In the genomic region with DNA sequence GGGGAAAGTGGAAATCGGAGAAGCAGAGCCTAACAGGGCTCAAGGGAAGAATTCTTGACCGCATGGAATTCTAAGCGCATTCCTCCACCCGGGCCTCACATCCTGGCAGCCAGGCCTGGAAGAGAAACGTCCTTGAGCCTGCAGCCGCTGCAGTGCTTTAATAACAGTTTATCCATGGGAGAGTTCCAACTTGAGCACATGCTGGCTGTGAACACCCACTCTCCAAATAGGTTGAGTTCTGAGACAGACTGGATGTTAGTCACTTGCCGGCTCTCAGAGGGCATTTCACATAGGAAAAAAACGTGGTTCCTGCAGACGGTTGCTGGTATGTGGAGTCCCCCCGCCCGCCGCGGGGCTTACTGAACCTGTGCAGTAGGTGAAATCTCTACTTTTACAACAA, we compare ENCODE assay signal across 8 cellular contexts.
DNase-seq lines count a peak whose midpoint lies in the region; ATAC-seq and TF ChIP-seq lines count a peak whose summit lies in the region.

No MANE protein-coding gene starts in this region.

- H3K27me3 ChIP-seq in SJCRH30: no peaks in the 10 kb centered on the region
- H3K27me3 ChIP-seq in psoas muscle (ENCODE audit: insufficient read depth in 3 of 3, low read length in 2 of 3): no peaks in the 10 kb centered on the region

- no peak for TF ChIP-seq CTCF in psoas muscle (IDR thresholded peaks at IDR 0.05)

- ATAC-seq in Right ventricle myocardium inferior (peak; percentile 91), psoas muscle (peak; percentile 92 to 94 (median 93))

- peak; percentile 92 for DNase-seq in ELF-1 (ENCODE audit: low read depth, low spot score)
- peak; percentile 89 to 92 for DNase-seq in SJCRH30
- peak; percentile 82 for DNase-seq in Right ventricle myocardium inferior (ENCODE audit: missing footprints)
- DNase-seq in psoas muscle: peak; percentile 84 to 89
- DNase-seq in NCI-H82 treated with DMSO at 0.1 percent for 48 hours (lab: John Stamatoyannopoulos, UW; ENCODE audit: unreplicated experiment): no peak
- DNase-seq in HuH-7.5 (ENCODE audit: low spot score): no peak
- no peak for DNase-seq in NCI-H524 (lab: John Stamatoyannopoulos, UW)
- no peak for DNase-seq in activated naive CD4-positive, alpha-beta T cell treated with Interleukin-2 at 50 U/mL for 16 hours

- H3K4me1 ChIP-seq in SJCRH30 (peaks cover 14% of the 10 kb centered on the region), psoas muscle (peaks cover 41% of the 10 kb centered on the region)

- no peak overlapping the region for H3K27ac ChIP-seq in SJCRH30
- peak overlapping the region; percentile 74 for H3K27ac ChIP-seq in psoas muscle

- H3K9me3 ChIP-seq in SJCRH30 (replicated peaks) (no peaks in the 10 kb centered on the region), psoas muscle (no peaks in the 10 kb centered on the region)

- intact Hi-C loops in Right ventricle myocardium inferior (cut with DNase I) (loop anchor here (1.0 to 5.0 kb wide), 3 partner anchors 23 to 291 kb away; partner anchors contain the start of gene IL6), psoas muscle (cut with DNase I) (loop anchor here (2.0 to 5.0 kb wide), 5 partner anchors 165 to 496 kb away; partner anchors contain the start of gene IL6 (in 1 of the 2))

- 4 to 9% (median 8%) methylated on average over 13 of the region's 13 CpGs for WGBS in psoas muscle, 3 donors

- H3K36me3 ChIP-seq in SJCRH30 (no peaks in the 10 kb centered on the region), psoas muscle (ENCODE audit: insufficient read depth in 1 of 2, low read depth in 1 of 2) (no peaks in the 10 kb centered on the region)

- H3K4me3 ChIP-seq in SJCRH30 (no peak overlapping the region), psoas muscle (no peak overlapping the region)

Comparison
In these comparisons a context has a peak if more than half of its experiments do, and no peak if none do; other contexts are left out.
1. DNase-seq: peak in ELF-1 (single experiment), SJCRH30 (2 of 2), Right ventricle myocardium inferior (single experiment) and psoas muscle (2 of 2); none in NCI-H82 treated with DMSO at 0.1 percent for 48 hours (single experiment), HuH-7.5 (single experiment), NCI-H524 (0 of 2) and activated naive CD4-positive, alpha-beta T cell treated with Interleukin-2 at 50 U/mL for 16 hours (single experiment).